Comparison of ENCODE assay signal across 12 cellular contexts in genomic region chr4:184812651-184813181, GRCh38. TPM values are rescaled to one million over a fixed set of nuclear protein-coding genes. Genes with fewer than 3 reads are reported as not detected.
DNase-seq lines count a peak whose midpoint lies in the region; ATAC-seq and TF ChIP-seq lines count a peak whose summit lies in the region.
"Had no signal": no experiment of that assay in that cellular context is flagged by ENCODE, and none has a peak within 500 bp of the region (broad histone marks: within the 10 kb centered on the region; RNA-seq: fewer than 3 reads in every experiment).

No MANE protein-coding gene starts in this region.

- CTCF ChIA-PET in OCI-LY7 (lab: Charles Lee; ENCODE audit: unreplicated experiment), result no interaction called here

- H3K9me3 ChIP-seq in upper lobe of right lung (no peaks in the 10 kb centered on the region), HAP-1 (no peaks in the 10 kb centered on the region), OCI-LY7 (ENCODE audit: low read length) (no peaks in the 10 kb centered on the region)

- no peaks in the 10 kb centered on the region for H3K9me2 ChIP-seq in OCI-LY7 (ENCODE audit: insufficient read depth, low read length)

- in situ Hi-C loops in HAP-1 (cut with MboI; ENCODE audit: low sequenced_read_pairs), result no loop called here

- POLR2A ChIA-PET in OCI-LY7 (lab: Charles Lee), result interaction anchor here (0.6 to 0.7 kb wide), 2 partner anchors 166 to 380 kb away, joined by 3 read pairs; no protein-coding TSS in a partner anchor

- H3K27me3 Mint-ChIP-seq in dendritic cell treated with granulocyte-macrophage colony-stimulating factor and Interleukin-4, amounts not matched to agents 40 ng/mL and 50 ng/mL, for 4 days, result no peaks in the 10 kb centered on the region
- no peaks in the 10 kb centered on the region for H3K27me3 Mint-ChIP-seq in memory B cell

- H3K4me3 ChIP-seq in upper lobe of right lung (no peak overlapping the region), HAP-1 (no peak overlapping the region), OCI-LY7 (ENCODE audit: low read depth, low read length, poor library complexity, severe bottlenecking) (no peak overlapping the region)

- no peaks in the 10 kb centered on the region for H3K9me3 Mint-ChIP-seq in dendritic cell treated with granulocyte-macrophage colony-stimulating factor and Interleukin-4, amounts not matched to agents 40 ng/mL and 50 ng/mL, for 4 days
- no peaks in the 10 kb centered on the region for H3K9me3 Mint-ChIP-seq in memory B cell
- H3K9me3 Mint-ChIP-seq: WTC11 had no signal

- peak overlapping the region; percentile 67 for H3K27ac Mint-ChIP-seq in dendritic cell treated with granulocyte-macrophage colony-stimulating factor and Interleukin-4, amounts not matched to agents 40 ng/mL and 50 ng/mL, for 4 days
- peak overlapping the region; percentile 38 for H3K27ac Mint-ChIP-seq in memory B cell
- H3K27ac Mint-ChIP-seq: WTC11 had no signal

- BruUV-seq in OCI-LY7 (replicated peaks; lab: Mats Ljungman, UMichigan), result no TSS peak

- H3K4me1 ChIP-seq in upper lobe of right lung (peaks cover 54% of the 10 kb centered on the region), HAP-1 (peaks cover 17% of the 10 kb centered on the region), OCI-LY7 (ENCODE audit: insufficient read depth, low read length, poor library complexity, severe bottlenecking) (peaks cover 47% of the 10 kb centered on the region)

- H3K79me2 ChIP-seq in OCI-LY7 (ENCODE audit: insufficient read depth, low read depth, low read length), result peaks cover 70% of the 10 kb centered on the region

- no peak overlapping the region for H3K4me2 ChIP-seq in OCI-LY7 (ENCODE audit: low read length)

- peak overlapping the region; percentile 56 for H3K27ac ChIP-seq in upper lobe of right lung
- H3K27ac ChIP-seq in OCI-LY7 (ENCODE audit: low read depth, low read length, poor library complexity, severe bottlenecking), result no peak overlapping the region

- intact Hi-C loops in dendritic cell treated with granulocyte-macrophage colony-stimulating factor and Interleukin-4, amounts not matched to agents 40 ng/mL and 50 ng/mL, for 4 days (cut with micrococcal nuclease), result loop anchor here (5.0 kb wide), 2 partner anchors 35 to 65 kb away; no protein-coding TSS in a partner anchor
- intact Hi-C loops in upper lobe of right lung (cut with DNase I) (no loop called here), OCI-LY7 (cut with micrococcal nuclease; ENCODE audit: unreplicated experiment) (loop anchor here (10.0 kb wide), 1 partner anchor 582 kb away; the partner anchor contains the start of genes ANKRD37 and LRP2BP)

- no peak overlapping the region for H2AFZ ChIP-seq in OCI-LY7 (ENCODE audit: low read length)

- TF ChIP-seq CTCF in upper lobe of right lung (IDR thresholded peaks at IDR 0.05) (no peak), OCI-LY7 (conservative IDR thresholded peaks at IDR 0.05; ENCODE audit: low read length) (no peak)

- H4K20me1 ChIP-seq in OCI-LY7 (ENCODE audit: insufficient read depth, low read length), result peaks cover 23% of the 10 kb centered on the region; the same call in 1 of the 2 replicates

- DNase-seq in NCI-H345 (lab: John Stamatoyannopoulos, UW), result peak; percentile 20
- no peak for DNase-seq in NCI-H345 treated with DMSO at 0.1 percent for 48 hours (lab: John Stamatoyannopoulos, UW; ENCODE audit: unreplicated experiment)
- DNase-seq in memory B cell (ENCODE audit: low spot score in 2 of 2), result no peak
- DNase-seq in upper lobe of right lung, result no peak
- no peak for DNase-seq in HAP-1 (ENCODE audit: low spot score in 2 of 2)
- no peak for DNase-seq in HCEC 1CT
- DNase-seq in OCI-LY7 (ENCODE audit: low spot score), result no peak
- DNase-seq: activated effector memory CD4-positive, alpha-beta T cell treated with anti-CD3 and anti-CD28 coated beads, Interleukin-2, amount 50 U/mL, for 16 hours; H7; NCI-H1105 treated with DMSO at 0.1 percent for 48 hours had no signal

- H3K36me3 Mint-ChIP-seq in dendritic cell treated with granulocyte-macrophage colony-stimulating factor and Interleukin-4, amounts not matched to agents 40 ng/mL and 50 ng/mL, for 4 days (ENCODE audit: low read depth), result no peaks in the 10 kb centered on the region
- H3K36me3 Mint-ChIP-seq in memory B cell, result peaks cover 2% of the 10 kb centered on the region
- H3K36me3 Mint-ChIP-seq: WTC11 had no signal

- H3K36me3 ChIP-seq in upper lobe of right lung (no peaks in the 10 kb centered on the region), HAP-1 (replicated peaks) (no peaks in the 10 kb centered on the region), OCI-LY7 (ENCODE audit: insufficient read depth, low read length) (no peaks in the 10 kb centered on the region)

- no peaks in the 10 kb centered on the region for H3K27me3 ChIP-seq in upper lobe of right lung
- no peaks in the 10 kb centered on the region for H3K27me3 ChIP-seq in HAP-1 (ENCODE audit: low read depth)

- H3K4me3 Mint-ChIP-seq in dendritic cell treated with granulocyte-macrophage colony-stimulating factor and Interleukin-4, amounts not matched to agents 40 ng/mL and 50 ng/mL, for 4 days, result no peak overlapping the region
- no peak overlapping the region for H3K4me3 Mint-ChIP-seq in memory B cell
- H3K4me3 Mint-ChIP-seq: WTC11 had no signal

- peaks cover 91% of the 10 kb centered on the region for H3K4me1 Mint-ChIP-seq in dendritic cell treated with granulocyte-macrophage colony-stimulating factor and Interleukin-4, amounts not matched to agents 40 ng/mL and 50 ng/mL, for 4 days (ENCODE audit: low read depth)
- peaks cover 63% of the 10 kb centered on the region for H3K4me1 Mint-ChIP-seq in memory B cell

- no peak for ATAC-seq in memory B cell (ENCODE audit: low read depth)
- no peak for ATAC-seq in upper lobe of right lung
- ATAC-seq: WTC11 had no signal

RNA-seq across cellular contexts. Expression of gene ACSL1, which starts 13.1 kb away (rescaled TPM):
- total RNA-seq in upper lobe of right lung, result 287 TPM
- total RNA-seq in OCI-LY7 (2014; rRNA removed; shearing (Covaris generic)), result 20.8 and 24.3 TPM in 2 replicates
- 32.0 and 32.9 TPM in 2 replicates for total RNA-seq in OCI-LY7 (2022)
